ENCODE assay signal across 9 cellular contexts in genomic region chr2:102806250-102806837, GRCh38. TPM values are rescaled to one million over a fixed set of nuclear protein-coding genes. Genes with fewer than 3 reads are reported as not detected.
A peak's percentile ranks its signal among the peaks of the same experiment; 100 is the strongest.
DNase-seq lines count a peak whose midpoint lies in the region; ATAC-seq, FAIRE-seq and TF ChIP-seq lines count a peak whose summit lies in the region.
"Had no signal": no experiment of that assay in that cellular context is flagged by ENCODE, and none has a peak within 500 bp of the region (broad histone marks: within the 10 kb centered on the region; RNA-seq: fewer than 3 reads in every experiment).

No MANE protein-coding gene starts in this region.

- H3K4me3 ChIP-seq in CD4-positive, alpha-beta memory T cell (ENCODE audit: low read length in 2 of 2) = no peak overlapping the region
- H3K4me3 ChIP-seq in fibroblast of pulmonary artery (replicated peaks; ENCODE audit: low read depth, low read length) = no peak overlapping the region
- no peak overlapping the region for H3K4me3 ChIP-seq in neutrophil (ENCODE audit: low read depth in 1 of 2, low read length in 1 of 2)

- H3K27me3 Mint-ChIP-seq in CD4-positive, alpha-beta memory T cell = no peaks in the 10 kb centered on the region
- no peaks in the 10 kb centered on the region for H3K27me3 Mint-ChIP-seq in activated CD8-positive, alpha-beta memory T cell treated with anti-CD3 and anti-CD28 coated beads, Interleukin-2, amount 10 ng/mL, durations not matched to agents 7 days and 5 days

- H3K36me3 ChIP-seq in CD4-positive, alpha-beta memory T cell (ENCODE audit: insufficient read depth, low read length) = no peaks in the 10 kb centered on the region
- H3K36me3 ChIP-seq in neutrophil = no peaks in the 10 kb centered on the region

- no peak overlapping the region for H3K27ac ChIP-seq in CD4-positive, alpha-beta memory T cell (ENCODE audit: low read depth, low read length)
- H3K27ac ChIP-seq in neutrophil = no peak overlapping the region

- H3K9me3 ChIP-seq in CD4-positive, alpha-beta memory T cell (ENCODE audit: control insufficient read depth in 1 of 2, low read length in 2 of 2) = peaks cover 0 to 11% of the 10 kb centered on the region in 2 donors
- peaks cover 8% of the 10 kb centered on the region for H3K9me3 ChIP-seq in neutrophil

- POLR2A ChIA-PET in CD4-positive, alpha-beta memory T cell (lab: Charles Lee; ENCODE audit: partially characterized antibody) = no interaction called here

- H3K27ac Mint-ChIP-seq in CD4-positive, alpha-beta memory T cell = no peak overlapping the region
- no peak overlapping the region for H3K27ac Mint-ChIP-seq in activated CD8-positive, alpha-beta memory T cell treated with anti-CD3 and anti-CD28 coated beads, Interleukin-2, amount 10 ng/mL, durations not matched to agents 7 days and 5 days
- H3K27ac Mint-ChIP-seq: T-helper 1 cell treated with Interleukin-12 subunit alpha and Interleukin-12 subunit beta and Interleukin-4 antibody, amounts not matched to agents 30 μg/mL and 1 μg/mL, for 36 hours had no signal

- H3K4me1 Mint-ChIP-seq in CD4-positive, alpha-beta memory T cell = peaks cover 13 to 22% (median 15%) of the 10 kb centered on the region in 4 donors
- peaks cover 12% of the 10 kb centered on the region for H3K4me1 Mint-ChIP-seq in activated CD8-positive, alpha-beta memory T cell treated with anti-CD3 and anti-CD28 coated beads, Interleukin-2, amount 10 ng/mL, durations not matched to agents 7 days and 5 days

- ATAC-seq in GM19025 (IDR thresholded peaks at IDR 0.05; ENCODE audit: low read depth, unreplicated experiment) (peak; percentile 70), HG03280 (IDR thresholded peaks at IDR 0.05; ENCODE audit: unreplicated experiment) (peak; percentile 91)
- ATAC-seq in activated CD8-positive, alpha-beta memory T cell treated with anti-CD3 and anti-CD28 coated beads, Interleukin-2, amount 10 ng/mL, durations not matched to agents 7 days and 5 days = no peak

- no peaks in the 10 kb centered on the region for H3K27me3 ChIP-seq in CD4-positive, alpha-beta memory T cell (ENCODE audit: insufficient read depth, low read length)
- no peaks in the 10 kb centered on the region for H3K27me3 ChIP-seq in neutrophil

- peak; percentile 44 for FAIRE-seq in urothelium cell line (lab: Jason Lieb, UNC)

- H3K36me3 Mint-ChIP-seq in CD4-positive, alpha-beta memory T cell = peaks cover 4 to 10% of the 10 kb centered on the region in 2 donors
- peaks cover 18% of the 10 kb centered on the region for H3K36me3 Mint-ChIP-seq in activated CD8-positive, alpha-beta memory T cell treated with anti-CD3 and anti-CD28 coated beads, Interleukin-2, amount 10 ng/mL, durations not matched to agents 7 days and 5 days

- TF ChIP-seq CTCF in fibroblast of pulmonary artery (IDR thresholded peaks at IDR 0.05; ENCODE audit: low read length, missing control alignments) (peak; percentile 95), neutrophil (IDR thresholded peaks at IDR 0.05) (peak; percentile 60)

- CTCF ChIA-PET in CD4-positive, alpha-beta memory T cell (lab: Charles Lee; ENCODE audit: partially characterized antibody) = interaction anchor here (1.3 to 6.5 kb wide), 3 partner anchors 10 to 70 kb away, joined by 6 to 54 read pairs (median 7); a partner anchor contains a TSS
- CTCF ChIA-PET in activated CD8-positive, alpha-beta memory T cell treated with anti-CD3 and anti-CD28 coated beads, Interleukin-2, amount 10 ng/mL, durations not matched to agents 7 days and 5 days (lab: Charles Lee) = interaction anchor here (1.0 to 4.0 kb wide), 9 partner anchors 11 to 54 kb away, joined by 3 to 30 read pairs (median 4); partner anchors contain the start of gene TMEM182

- intact Hi-C loops in CD4-positive, alpha-beta memory T cell (cut with micrococcal nuclease) = loop anchor here (1.0 kb wide), 1 partner anchor 53 kb away; no protein-coding TSS in a partner anchor

- peak in 4 of 5 donors; percentile 12 to 34 (median 16) for DNase-seq in CD4-positive, alpha-beta memory T cell
- peak; percentile 76 to 80 for DNase-seq in NCI-H526 (lab: John Stamatoyannopoulos, UW)
- peak; percentile 50 for DNase-seq in activated CD8-positive, alpha-beta memory T cell treated with anti-CD3 and anti-CD28 coated beads, Interleukin-2, amount 10 ng/mL, durations not matched to agents 7 days and 5 days
- DNase-seq in fibroblast of pulmonary artery (ENCODE audit: low read depth) = peak; percentile 79
- DNase-seq in urothelium cell line (ENCODE audit: low spot score) = peak; percentile 83

- H3K4me3 Mint-ChIP-seq in CD4-positive, alpha-beta memory T cell = peak overlapping the region in 1 of 8 donors; percentile 21
- no peak overlapping the region for H3K4me3 Mint-ChIP-seq in activated CD8-positive, alpha-beta memory T cell treated with anti-CD3 and anti-CD28 coated beads, Interleukin-2, amount 10 ng/mL, durations not matched to agents 7 days and 5 days
- H3K4me3 Mint-ChIP-seq: T-helper 1 cell treated with Interleukin-12 subunit alpha and Interleukin-12 subunit beta and Interleukin-4 antibody, amounts not matched to agents 30 μg/mL and 1 μg/mL, for 36 hours had no signal

- peaks cover 4 to 22% (median 15%) of the 10 kb centered on the region in 8 donors for H3K9me3 Mint-ChIP-seq in CD4-positive, alpha-beta memory T cell
- peaks cover 10% of the 10 kb centered on the region for H3K9me3 Mint-ChIP-seq in activated CD8-positive, alpha-beta memory T cell treated with anti-CD3 and anti-CD28 coated beads, Interleukin-2, amount 10 ng/mL, durations not matched to agents 7 days and 5 days (ENCODE audit: low read depth)

- H3K4me1 ChIP-seq in CD4-positive, alpha-beta memory T cell (ENCODE audit: insufficient read depth, low read length) = peaks cover 16% of the 10 kb centered on the region
- H3K4me1 ChIP-seq in neutrophil (ENCODE audit: control insufficient read depth in 1 of 2, insufficient read depth in 1 of 2, low read depth in 1 of 2, low read length in 1 of 2) = peaks cover 31 to 39% of the 10 kb centered on the region in 2 experiments

RNA-seq across cellular contexts. Expression of gene TMEM182, which starts 44.5 kb away (rescaled TPM):
- 1 to 10 TPM; 3.9 to 4.0 TPM for total RNA-seq in CD4-positive, alpha-beta memory T cell
- polyA plus RNA-seq in CD4-positive, alpha-beta memory T cell = 1 to 10 TPM; 6.2 to 6.4 TPM
- 1 to 10 TPM; 3.7 to 4.4 TPM for total RNA-seq in activated CD8-positive, alpha-beta memory T cell treated with anti-CD3 and anti-CD28 coated beads, Interleukin-2, amount 10 ng/mL, durations not matched to agents 7 days and 5 days

Comparison
In these comparisons a context has a peak if more than half of its experiments do, and no peak if none do; other contexts are left out.
1. DNase-seq: peak in every context shown above with its lines; median percentile 83 in urothelium cell line; 79 in fibroblast of pulmonary artery; 78 in NCI-H526; 50 in activated CD8-positive, alpha-beta memory T cell treated with anti-CD3 and anti-CD28 coated beads, Interleukin-2, amount 10 ng/mL, durations not matched to agents 7 days and 5 days; 16 in CD4-positive, alpha-beta memory T cell.